ENCODE assay signal across 1 cellular context in genomic region chr12:54017027-54017788, GRCh38.
TF ChIP-seq lines count a peak whose summit lies in the region.

No MANE protein-coding gene starts in this region.

TF ChIP-seq in endothelial cell of umbilical vein, 7 proteins besides CTCF, POLR2A, EP300 and RAD21:
- TF ChIP-seq EZH2 (IDR thresholded peaks at IDR 0.05; ENCODE audit: borderline replicate concordance, low read depth, low read length, severe bottlenecking), result no peak
- no peak for TF ChIP-seq MYC (IDR thresholded peaks at IDR 0.05; ENCODE audit: low read depth, low read length)
- TF ChIP-seq POLR2AphosphoS5 (IDR thresholded peaks at IDR 0.05; ENCODE audit: insufficient read depth, low read depth, low read length), result no peak
- no peak for TF ChIP-seq JUN (IDR thresholded peaks at IDR 0.05; ENCODE audit: borderline replicate concordance, insufficient read depth, insufficient read length, low read depth)
- TF ChIP-seq, protein P1, sequence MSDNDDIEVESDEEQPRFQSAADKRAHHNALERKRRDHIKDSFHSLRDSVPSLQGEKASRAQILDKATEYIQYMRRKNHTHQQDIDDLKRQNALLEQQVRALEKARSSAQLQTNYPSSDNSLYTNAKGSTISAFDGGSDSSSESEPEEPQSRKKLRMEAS (IDR thresholded peaks at IDR 0.05; ENCODE audit: insufficient read depth, insufficient read length), result no peak
- TF ChIP-seq GATA2 (IDR thresholded peaks at IDR 0.05; ENCODE audit: insufficient read depth, insufficient read length, low read depth, low read length), result no peak
- no peak for TF ChIP-seq FOS (IDR thresholded peaks at IDR 0.05; ENCODE audit: borderline replicate concordance, insufficient read depth, low read length)
